ENCODE assay signal across 1 cellular context in genomic region chr15:92652576-92652966, GRCh38.
TF ChIP-seq lines count a peak whose summit lies in the region.

No MANE protein-coding gene starts in this region.

TF ChIP-seq in WTC11, 78 proteins besides CTCF, POLR2A, EP300 and RAD21 (continued from another document):
- TF ChIP-seq MLX (CRISPR knock-in tag; IDR thresholded peaks at IDR 0.05) (no peak), ZNF532 (CRISPR knock-in tag; IDR thresholded peaks at IDR 0.05; ENCODE audit: borderline replicate concordance) (no peak)
